8 cellular contexts compared by ENCODE assay signal in genomic region chr12:9049520-9050133, GRCh38.
DNase-seq lines count a peak whose midpoint lies in the region; ATAC-seq and TF ChIP-seq lines count a peak whose summit lies in the region.

No MANE protein-coding gene starts in this region.

- no peaks in the 10 kb centered on the region for H3K36me3 ChIP-seq in aorta (ENCODE audit: control insufficient read depth in 1 of 2, insufficient read depth in 2 of 2, low read length in 1 of 2)

- no peak overlapping the region for H3K27ac Mint-ChIP-seq in brain

- no peaks in the 10 kb centered on the region for H3K4me1 ChIP-seq in right cardiac atrium (ENCODE audit: control insufficient read depth, insufficient read depth, low read length)
- no peaks in the 10 kb centered on the region for H3K4me1 ChIP-seq in aorta (ENCODE audit: control insufficient read depth in 1 of 2, insufficient read depth in 2 of 2, low read length in 2 of 2)

- H3K27me3 ChIP-seq in right cardiac atrium (ENCODE audit: control insufficient read depth, insufficient read depth) (no peaks in the 10 kb centered on the region), aorta (ENCODE audit: control insufficient read depth in 1 of 2, insufficient read depth in 2 of 2, low read length in 1 of 2) (no peaks in the 10 kb centered on the region)

- no peaks in the 10 kb centered on the region for H3K4me1 Mint-ChIP-seq in brain

- ATAC-seq in Right ventricle myocardium superior (ENCODE audit: poor library complexity): peak; percentile 70
- no peak for ATAC-seq in right cardiac atrium
- ATAC-seq in aorta (ENCODE audit: low FRiP score): peak; percentile 57
- ATAC-seq in GM19395 (IDR thresholded peaks at IDR 0.05; ENCODE audit: unreplicated experiment): no peak
- no peak for ATAC-seq in HG03354 (IDR thresholded peaks at IDR 0.05; ENCODE audit: poor library complexity, severe bottlenecking, unreplicated experiment)

- no peak overlapping the region for H3K4me3 Mint-ChIP-seq in brain

- H3K27ac ChIP-seq in right cardiac atrium (ENCODE audit: low read length) (no peak overlapping the region), aorta (ENCODE audit: low read depth in 1 of 2, low read length in 2 of 2) (no peak overlapping the region)

- peak; percentile 61 to 79 for TF ChIP-seq CTCF in brain (conservative IDR thresholded peaks at IDR 0.05)

- no peaks in the 10 kb centered on the region for H3K27me3 Mint-ChIP-seq in brain

- peaks cover 2 to 8% (median 4%) of the 10 kb centered on the region in 5 experiments for H3K9me3 Mint-ChIP-seq in brain

- intact Hi-C loops in Right ventricle myocardium superior (cut with DNase I): loop anchor here (5.0 to 10.0 kb wide), 2 partner anchors 135 to 367 kb away; partner anchors contain the start of gene PHC1
- intact Hi-C loops in right cardiac atrium (cut with DNase I): loop anchor here in 2 of 4 donors (5.0 to 10.0 kb wide), 2 partner anchors 365 to 367 kb away; no protein-coding TSS in a partner anchor
- intact Hi-C loops in aorta (cut with DNase I): loop anchor here (5.0 to 10.0 kb wide), 3 partner anchors 97 to 505 kb away; partner anchors contain the start of genes MFAP5 (in 2 of the 2) and CLEC4E (in 1 of the 2)

- no peaks in the 10 kb centered on the region for H3K36me3 Mint-ChIP-seq in brain

- WGBS in right cardiac atrium: 23% methylated on average over 6 of the region's 6 CpGs
- 17 to 21% methylated on average over 6 of the region's 6 CpGs for WGBS in aorta, 2 donors

- H3K9me3 ChIP-seq in right cardiac atrium (ENCODE audit: control insufficient read depth, low read length) (no peaks in the 10 kb centered on the region), aorta (ENCODE audit: control insufficient read depth, low read length) (no peaks in the 10 kb centered on the region)

- H3K4me3 ChIP-seq in right cardiac atrium (ENCODE audit: low read length) (no peak overlapping the region), aorta (ENCODE audit: low read length in 2 of 2) (no peak overlapping the region)

- DNase-seq in Right ventricle myocardium superior: no peak
- DNase-seq in right cardiac atrium: no peak
- DNase-seq in NCI-H2171 (lab: John Stamatoyannopoulos, UW): peak; percentile 7
- peak; percentile 57 for DNase-seq in kidney tubule cell (ENCODE audit: low spot score)
- no peak for DNase-seq in aorta

Comparison
In these comparisons a context has a peak if more than half of its experiments do, and no peak if none do; other contexts are left out.
1. ATAC-seq: peak in Right ventricle myocardium superior (single experiment) and aorta (single experiment); none in right cardiac atrium (0 of 2), GM19395 (single experiment) and HG03354 (single experiment).
2. DNase-seq: peak in NCI-H2171 (single experiment) and kidney tubule cell (single experiment); none in Right ventricle myocardium superior (single experiment), right cardiac atrium (0 of 3) and aorta (0 of 2).